ENCODE assay signal across 15 cellular contexts in genomic region chr21:45282283-45283018, GRCh38.
"Had no signal": no experiment of that assay in that cellular context is flagged by ENCODE, and none has a peak within 500 bp of the region (broad histone marks: within the 10 kb centered on the region; RNA-seq: fewer than 3 reads in every experiment).

No MANE protein-coding gene starts in this region.

- H3K4me3 Mint-ChIP-seq: activated naive CD4-positive, alpha-beta T cell treated with anti-CD3 and anti-CD28 coated beads for 36 hours; T-cell had no signal

- H3K9me3 Mint-ChIP-seq: activated naive CD4-positive, alpha-beta T cell treated with anti-CD3 and anti-CD28 coated beads for 36 hours; naive B cell; T-cell had no signal

- H3K27me3 ChIP-seq: SJSA1 had no signal

- H3K27ac ChIP-seq: coronary artery, psoas muscle, SJSA1, thoracic aorta, VCaP had no signal

- H3K27ac Mint-ChIP-seq: activated naive CD4-positive, alpha-beta T cell treated with anti-CD3 and anti-CD28 coated beads for 36 hours; naive B cell; T-cell had no signal

- H3K9me3 ChIP-seq: psoas muscle, SJSA1, thoracic aorta had no signal

- DNase-seq: activated CD4-positive, alpha-beta T cell treated with anti-CD3 and anti-CD28 coated beads for 48 hours; activated naive CD4-positive, alpha-beta T cell treated with anti-CD3 and anti-CD28 coated beads for 36 hours; central memory CD4-positive, alpha-beta T cell; effector CD8-positive, alpha-beta T cell; naive B cell; stimulated activated naive CD4-positive, alpha-beta T cell treated with Interleukin-2 at 50 U/mL for 16 hours; T1000 had no signal

- H3K27me3 Mint-ChIP-seq: naive B cell, T-cell had no signal

- H3K4me3 ChIP-seq: coronary artery, lung, psoas muscle, SJSA1, thoracic aorta had no signal

- ATAC-seq: psoas muscle, sciatic nerve, T-cell had no signal
